In genomic region chr11:126450806-126451205, GRCh38 we compare ENCODE assay signal across 17 cellular contexts.
DNase-seq lines count a peak whose midpoint lies in the region; ATAC-seq and TF ChIP-seq lines count a peak whose summit lies in the region.
"Had no signal": no experiment of that assay in that cellular context is flagged by ENCODE, and none has a peak within 500 bp of the region (broad histone marks: within the 10 kb centered on the region; RNA-seq: fewer than 3 reads in every experiment).

No MANE protein-coding gene starts in this region.

- H2BK20ac ChIP-seq in IMR-90 (ENCODE audit: low read depth, low read length) = no peak overlapping the region

- H2BK12ac ChIP-seq in trophoblast cell (ENCODE audit: low read length) = no peak overlapping the region

- H3K4me1 Mint-ChIP-seq in GM23338 = peaks cover 9% of the 10 kb centered on the region
- no peaks in the 10 kb centered on the region for H3K4me1 Mint-ChIP-seq in endothelial cell (ENCODE audit: unreplicated experiment)

- H3K4me3 ChIP-seq in GM23338 (no peak overlapping the region), IMR-90 (ENCODE audit: insufficient read depth, low read depth, low read length) (no peak overlapping the region), trophoblast cell (ENCODE audit: low read depth, low read length) (peak overlapping the region; percentile 63), dorsolateral prefrontal cortex (no peak overlapping the region)
- H3K4me3 ChIP-seq: A549, GM23248, HAP-1 had no signal

- TF ChIP-seq POLR2A in IMR-90 (IDR thresholded peaks at IDR 0.05; ENCODE audit: low read depth, low read length) = no peak

- no peak overlapping the region for H2BK120ac ChIP-seq in IMR-90 (ENCODE audit: low read depth, low read length)
- H2BK120ac ChIP-seq in trophoblast cell (ENCODE audit: insufficient read depth, low read length, poor library complexity) = no peak overlapping the region

- CTCF ChIA-PET in IMR-90 (lab: Yijun Ruan, JAX) = no interaction called here

- H3K56ac ChIP-seq in IMR-90 (ENCODE audit: extremely low read depth, insufficient read depth, low read length) = no peak overlapping the region

- H3K36me3 Mint-ChIP-seq in GM23338 (ENCODE audit: low read depth) = peaks cover 13% of the 10 kb centered on the region
- H3K36me3 Mint-ChIP-seq in endothelial cell (ENCODE audit: low read depth, unreplicated experiment) = no peaks in the 10 kb centered on the region
- H3K36me3 Mint-ChIP-seq: CD4-positive, alpha-beta memory T cell had no signal

- TF ChIP-seq RAD21 in IMR-90 (IDR thresholded peaks at IDR 0.05; ENCODE audit: low read length) = no peak

- 87% methylated on average over 7 of the region's 11 CpGs; no CpG with 5 or more reads in 1 of the 2 experiments for WGBS in IMR-90 (ENCODE audit: extremely low coverage in 2 of 2, insufficient read length in 1 of 2), 2 experiments
- WGBS in trophoblast cell (ENCODE audit: extremely low coverage, insufficient coverage, insufficient read length) = no CpG with 5 or more reads among the region's 11 CpGs

- ATAC-seq in GM23338 (no peak), IMR-90 (ENCODE audit: low read depth) (no peak)
- ATAC-seq: A549 had no signal

- in situ Hi-C loops in IMR-90 (cut with MboI; ENCODE audit: low sequenced_read_pairs) = no loop called here

- no peak overlapping the region for H2AFZ ChIP-seq in GM23338
- peak overlapping the region; percentile 63 for H2AFZ ChIP-seq in IMR-90 (replicated peaks; ENCODE audit: low read length, poor library complexity)
- H2AFZ ChIP-seq in trophoblast cell (ENCODE audit: insufficient read depth, low read length, poor library complexity) = no peak overlapping the region
- H2AFZ ChIP-seq: GM23248 had no signal

- H3K79me2 ChIP-seq in GM23338 (replicated peaks; ENCODE audit: insufficient read depth) (no peaks in the 10 kb centered on the region), trophoblast cell (ENCODE audit: control insufficient read depth, insufficient read depth, low read length, poor library complexity) (no peaks in the 10 kb centered on the region)

- H3K27me3 ChIP-seq in GM23338 (ENCODE audit: insufficient read depth) (no peaks in the 10 kb centered on the region), IMR-90 (ENCODE audit: control insufficient read depth, insufficient read depth, low read length) (peaks cover 5% of the 10 kb centered on the region; the same call in 1 of the 2 replicates), trophoblast cell (ENCODE audit: insufficient read depth, low read length) (no peaks in the 10 kb centered on the region), dorsolateral prefrontal cortex (no peaks in the 10 kb centered on the region)
- H3K27me3 ChIP-seq: BE2C had no signal

- peaks cover 22% of the 10 kb centered on the region for H3K27me3 Mint-ChIP-seq in GM23338 (ENCODE audit: insufficient read depth, low read depth, poor library complexity)
- peaks cover 18% of the 10 kb centered on the region for H3K27me3 Mint-ChIP-seq in endothelial cell (ENCODE audit: unreplicated experiment)
- H3K27me3 Mint-ChIP-seq: CD4-positive, alpha-beta memory T cell had no signal

- H3K14ac ChIP-seq in IMR-90 (replicated peaks; ENCODE audit: low read depth, low read length) (no peak overlapping the region), trophoblast cell (ENCODE audit: low read length) (no peak overlapping the region)

- H4K20me1 ChIP-seq in GM23338 (replicated peaks; ENCODE audit: insufficient read depth) (no peaks in the 10 kb centered on the region), IMR-90 (ENCODE audit: insufficient read depth, low read length) (0 out of 2 replicates have a peak, but pooled peaks cover 15% of the 10 kb centered on the region)

- H3K9me3 ChIP-seq in IMR-90 (ENCODE audit: control insufficient read depth, insufficient read depth, low read length) (no peaks in the 10 kb centered on the region), trophoblast cell (ENCODE audit: insufficient read depth, low read depth, low read length) (peaks cover 20% of the 10 kb centered on the region)
- H3K9me3 ChIP-seq: A549, BE2C, HAP-1 had no signal

- no peak overlapping the region for H4K12ac ChIP-seq in trophoblast cell (ENCODE audit: low read depth, low read length)

- intact Hi-C loops in IMR-90 (cut with micrococcal nuclease) = no loop called here
- intact Hi-C loops in dorsolateral prefrontal cortex (cut with DNase I) = loop anchor here in 1 of 2 donors (10.0 kb wide), 1 partner anchor 56 kb away; no protein-coding TSS in a partner anchor

- no peak for DNase-seq in GM23338 (ENCODE audit: low spot score)
- no peak for DNase-seq in IMR-90
- no peak for DNase-seq in endothelial cell (ENCODE audit: low spot score)
- no peak for DNase-seq in trophoblast cell
- no peak for DNase-seq in LoVo (ENCODE audit: low spot score)
- no peak for DNase-seq in dorsolateral prefrontal cortex
- DNase-seq in RPMI8226 = no peak
- DNase-seq: BE2C, DMS79 treated with DMSO at 0.1 percent for 48 hours, EL, GM23248, KBM-7 had no signal

- peaks cover 25% of the 10 kb centered on the region for H3K9me3 Mint-ChIP-seq in GM23338
- H3K9me3 Mint-ChIP-seq in endothelial cell (ENCODE audit: unreplicated experiment) = no peaks in the 10 kb centered on the region

- no peaks in the 10 kb centered on the region for H3K36me3 ChIP-seq in GM23338 (ENCODE audit: insufficient read depth)
- H3K36me3 ChIP-seq in IMR-90 (ENCODE audit: control insufficient read depth, insufficient read depth, low read length) = no peaks in the 10 kb centered on the region
- H3K36me3 ChIP-seq in trophoblast cell (ENCODE audit: control insufficient read depth in 1 of 2, insufficient read depth in 2 of 2, low read length in 2 of 2) = no peaks in the 10 kb centered on the region
- H3K36me3 ChIP-seq: BE2C, HAP-1 had no signal

- no peak overlapping the region for H2AK5ac ChIP-seq in IMR-90 (ENCODE audit: low read depth, low read length)
- H2AK5ac ChIP-seq in trophoblast cell (ENCODE audit: low read length) = no peak overlapping the region

- H3K9ac ChIP-seq in IMR-90 (ENCODE audit: low read depth, low read length) (no peak overlapping the region), trophoblast cell (ENCODE audit: low read length) (no peak overlapping the region)
- H3K9ac ChIP-seq: GM23248 had no signal

- H3F3A ChIP-seq in GM23338 (replicated peaks; ENCODE audit: low read depth) = peaks cover 19% of the 10 kb centered on the region

- dilution Hi-C loops in IMR-90 (cut with HindIII; ENCODE audit: low sequenced_read_pairs, unreplicated experiment) = no loop called here

- no TSS peak for BruUV-seq in IMR-90 (replicated peaks; lab: Mats Ljungman, UMichigan)

- no peak overlapping the region for H3K4me3 Mint-ChIP-seq in GM23338
- peak overlapping the region; percentile 69 for H3K4me3 Mint-ChIP-seq in endothelial cell (ENCODE audit: unreplicated experiment)
- H3K4me3 Mint-ChIP-seq: CD4-positive, alpha-beta memory T cell had no signal

- H3K18ac ChIP-seq in IMR-90 (ENCODE audit: low read depth, low read length) = no peak overlapping the region
- no peak overlapping the region for H3K18ac ChIP-seq in trophoblast cell (ENCODE audit: low read length)

- H3K4me1 ChIP-seq in GM23338 (ENCODE audit: insufficient read depth) (no peaks in the 10 kb centered on the region), IMR-90 (ENCODE audit: control insufficient read depth, insufficient read depth, low read length) (no peaks in the 10 kb centered on the region), trophoblast cell (ENCODE audit: control insufficient read depth in 1 of 2, insufficient read depth in 2 of 2, low read length in 2 of 2) (no peaks in the 10 kb centered on the region)
- H3K4me1 ChIP-seq: A549, BE2C, HAP-1 had no signal

- peak overlapping the region; percentile 27; the same call in 1 of the 2 replicates for H3K27ac Mint-ChIP-seq in GM23338
- peak overlapping the region; percentile 52 for H3K27ac Mint-ChIP-seq in endothelial cell (ENCODE audit: unreplicated experiment)
- H3K27ac Mint-ChIP-seq: CD4-positive, alpha-beta memory T cell had no signal

- H2BK5ac ChIP-seq in IMR-90 (ENCODE audit: low read depth, low read length, poor library complexity, severe bottlenecking) = no peak overlapping the region
- H2BK5ac ChIP-seq in trophoblast cell (ENCODE audit: low read depth, low read length, poor library complexity) = no peak overlapping the region

- TF ChIP-seq CTCF in GM23338 (conservative IDR thresholded peaks at IDR 0.05; ENCODE audit: low read depth in 2 of 2) (no peak), IMR-90 (conservative IDR thresholded peaks at IDR 0.05; ENCODE audit: low read depth, low read length) (no peak), endothelial cell (IDR thresholded peaks at IDR 0.05; ENCODE audit: unreplicated experiment) (no peak), dorsolateral prefrontal cortex (IDR thresholded peaks at IDR 0.05 in 54 of 56, conservative IDR thresholded peaks at IDR 0.05 in 2 of 56; ENCODE audit: low read depth in 1 of 56, partially characterized antibody in 56 of 56) (no peak)

- H2AK9ac ChIP-seq in IMR-90 (replicated peaks; ENCODE audit: low read depth, low read length, poor library complexity) = peak overlapping the region; percentile 55

- no peak overlapping the region for H4K8ac ChIP-seq in IMR-90 (ENCODE audit: low read depth in 2 of 2, low read length in 2 of 2)
- H4K8ac ChIP-seq in trophoblast cell (ENCODE audit: low read depth, low read length) = no peak overlapping the region

- H4K91ac ChIP-seq in IMR-90 (ENCODE audit: insufficient read depth, low read depth, low read length) (no peak overlapping the region), trophoblast cell (ENCODE audit: low read depth, low read length) (no peak overlapping the region)

- no peak overlapping the region for H3K4me2 ChIP-seq in GM23338
- no peak overlapping the region for H3K4me2 ChIP-seq in IMR-90 (ENCODE audit: low read depth, low read length)
- H3K4me2 ChIP-seq in trophoblast cell (ENCODE audit: low read length) = no peak overlapping the region
- H3K4me2 ChIP-seq: A549 had no signal

- POLR2A ChIA-PET in IMR-90 (lab: Charles Lee; ENCODE audit: unreplicated experiment) = no interaction called here

- H4K5ac ChIP-seq in IMR-90 (ENCODE audit: low read depth, low read length) = no peak overlapping the region

- no peak overlapping the region for H3K4ac ChIP-seq in IMR-90 (ENCODE audit: low read depth, low read length)
- H3K4ac ChIP-seq in trophoblast cell (ENCODE audit: low read depth, low read length) = no peak overlapping the region

- no peak overlapping the region for H3K27ac ChIP-seq in GM23338 (ENCODE audit: low read depth)
- no peak overlapping the region for H3K27ac ChIP-seq in IMR-90 (ENCODE audit: insufficient read depth, low read length)
- H3K27ac ChIP-seq in trophoblast cell (ENCODE audit: low read depth, low read length) = no peak overlapping the region
- H3K27ac ChIP-seq in dorsolateral prefrontal cortex = no peak overlapping the region
- H3K27ac ChIP-seq: A549, C4-2B, GM23248, HL-60 had no signal

- H3K23ac ChIP-seq in IMR-90 (ENCODE audit: low read depth, low read length) (no peak overlapping the region), trophoblast cell (ENCODE audit: low read length) (no peak overlapping the region)

- H3K9me2 ChIP-seq in GM23338 (ENCODE audit: insufficient read depth) = 0 out of 2 replicates have a peak, but pooled peaks cover 4% of the 10 kb centered on the region

- H3K79me1 ChIP-seq in IMR-90 (ENCODE audit: low read depth in 1 of 2, low read length in 2 of 2) (no peaks in the 10 kb centered on the region; a peak in 1 of 4 replicates), trophoblast cell (ENCODE audit: low read length) (no peaks in the 10 kb centered on the region)

- no peak overlapping the region for H2BK15ac ChIP-seq in IMR-90 (ENCODE audit: low read depth, low read length)

- H3K9me1 ChIP-seq in IMR-90 (ENCODE audit: insufficient read depth, low read length) = peaks cover 16% of the 10 kb centered on the region
